Comparison of ENCODE assay signal across 17 cellular contexts in genomic region chr5:90909091-90909503, GRCh38.
DNase-seq lines count a peak whose midpoint lies in the region; ATAC-seq, FAIRE-seq and TF ChIP-seq lines count a peak whose summit lies in the region.
"Had no signal": no experiment of that assay in that cellular context is flagged by ENCODE, and none has a peak within 500 bp of the region (broad histone marks: within the 10 kb centered on the region; RNA-seq: fewer than 3 reads in every experiment).

No MANE protein-coding gene starts in this region.

- H3K79me1 ChIP-seq in H1 (ENCODE audit: low read depth, low read length) (no peaks in the 10 kb centered on the region), mesenchymal stem cell (replicated peaks; ENCODE audit: low read length, poor library complexity, severe bottlenecking) (no peaks in the 10 kb centered on the region)

- no peak for FAIRE-seq in H1 (lab: Jason Lieb, UNC)

- WGBS in right cardiac atrium = 20% methylated on average over 3 of the region's 3 CpGs
- WGBS in H1 (ENCODE audit: extremely low coverage in 1 of 2, insufficient coverage in 1 of 2, insufficient read length in 1 of 2, insufficient replicate concordance in 2 of 2, low coverage in 1 of 2, low lambda C conversion rate in 2 of 2, missing lambda C conversion rate in 1 of 2), 2 experiments = 77% methylated on average over 3 of the region's 3 CpGs; no CpG with 5 or more reads in 1 of the 2 experiments
- WGBS in mesenchymal stem cell = 51% methylated on average over 3 of the region's 3 CpGs
- whole genome bisulfite sequencing in aorta, 2 donors = 6 to 12% methylated on average over 3 of the region's 3 CpGs

- H2BK15ac ChIP-seq in H1 (ENCODE audit: low read length) = no peak overlapping the region
- no peak overlapping the region for H2BK15ac ChIP-seq in mesenchymal stem cell (ENCODE audit: low read depth, poor library complexity, severe bottlenecking)

- H3K4me3 ChIP-seq in right cardiac atrium (ENCODE audit: low read length) (no peak overlapping the region), H1 (ENCODE audit: extremely low read depth in 1 of 4, insufficient read depth in 2 of 4, low read depth in 3 of 4, low read length in 4 of 4) (no peak overlapping the region), mesenchymal stem cell (ENCODE audit: insufficient read depth in 1 of 2, low read depth in 1 of 2, low read length in 2 of 2) (no peak overlapping the region), aorta (ENCODE audit: low read length in 2 of 2) (no peak overlapping the region)
- H3K4me3 ChIP-seq: uterus had no signal

- no peaks in the 10 kb centered on the region for H3K27me3 ChIP-seq in right cardiac atrium (ENCODE audit: control insufficient read depth, insufficient read depth)
- no peaks in the 10 kb centered on the region for H3K27me3 ChIP-seq in H1 (replicated peaks in 1 of 4; ENCODE audit: control insufficient read depth in 3 of 4, extremely low read depth in 1 of 4, insufficient read depth in 3 of 4, low read length in 3 of 4)
- no peaks in the 10 kb centered on the region for H3K27me3 ChIP-seq in mesenchymal stem cell (ENCODE audit: control insufficient read depth in 1 of 2, insufficient read depth in 1 of 2, low read length in 2 of 2)
- no peaks in the 10 kb centered on the region for H3K27me3 ChIP-seq in aorta (ENCODE audit: control insufficient read depth in 1 of 2, insufficient read depth in 2 of 2, low read length in 1 of 2)
- H3K27me3 ChIP-seq: uterus had no signal

- no peaks in the 10 kb centered on the region for H4K20me1 ChIP-seq in H1 (replicated peaks in 1 of 2; ENCODE audit: control insufficient read depth in 1 of 2, insufficient read depth in 2 of 2, low read length in 2 of 2)

- DNase-seq in right cardiac atrium (no peak), left ventricle myocardium superior (no peak), H1 (ENCODE audit: low read depth in 1 of 2, low spot score in 2 of 2) (no peak), mesenchymal stem cell (peak; percentile 31), aorta (no peak), GM13976 (ENCODE audit: low spot score) (no peak)
- DNase-seq: ACHN; activated CD4-positive, CD25-positive, alpha-beta regulatory T cell; DMS79 treated with DMSO at 0.1 percent for 48 hours; effector CD8-positive, alpha-beta T cell; hypothalamus; mammary epithelial cell; nucleus accumbens; stimulated activated CD4-positive, alpha-beta T cell treated with anti-CD3 and anti-CD28 coated beads, Interleukin-1b, Interleukin-23, amount 100 ng/mL, for 48 hours had no signal

- H3K9me3 ChIP-seq in right cardiac atrium (ENCODE audit: control insufficient read depth, low read length) (no peaks in the 10 kb centered on the region), H1 (ENCODE audit: insufficient read depth in 2 of 2, low read depth in 1 of 2, low read length in 1 of 2) (no peaks in the 10 kb centered on the region), mesenchymal stem cell (ENCODE audit: control insufficient read depth, low read length) (no peaks in the 10 kb centered on the region), aorta (ENCODE audit: control insufficient read depth, low read length) (no peaks in the 10 kb centered on the region)
- H3K9me3 ChIP-seq: uterus had no signal

- TF ChIP-seq RAD21 in H1 (IDR thresholded peaks at IDR 0.05 in 1 of 2, conservative IDR thresholded peaks at IDR 0.05 in 1 of 2; ENCODE audit: low read depth in 2 of 2, low read length in 2 of 2) = no peak

- H3K27ac ChIP-seq in right cardiac atrium (ENCODE audit: low read length) (peak overlapping the region; percentile 32), H1 (ENCODE audit: low read depth, low read length) (0 out of 2 replicates have a peak overlapping the region, but pooled peaks have one; percentile 10), mesenchymal stem cell (ENCODE audit: low read length, poor library complexity, severe bottlenecking) (no peak overlapping the region), aorta (ENCODE audit: low read depth in 1 of 2, low read length in 2 of 2) (no peak overlapping the region)

- H3K23me2 ChIP-seq in H1 (ENCODE audit: low read depth, low read length) = no peaks in the 10 kb centered on the region

- H3K4me1 ChIP-seq in right cardiac atrium (ENCODE audit: control insufficient read depth, insufficient read depth, low read length) (peaks cover 3% of the 10 kb centered on the region), H1 (replicated peaks in 1 of 4; ENCODE audit: control insufficient read depth in 3 of 4, insufficient read depth in 4 of 4, low read length in 3 of 4) (peaks cover 0 to 5% (median 1%) of the 10 kb centered on the region in 4 experiments; a peak in 2 of 7 replicates), mesenchymal stem cell (ENCODE audit: control insufficient read depth, insufficient read depth, low read depth, low read length) (no peaks in the 10 kb centered on the region), aorta (ENCODE audit: control insufficient read depth in 1 of 2, insufficient read depth in 2 of 2, low read length in 2 of 2) (no peaks in the 10 kb centered on the region)
- H3K4me1 ChIP-seq: uterus had no signal

- no peak overlapping the region for H4K5ac ChIP-seq in H1 (ENCODE audit: insufficient read length, low read depth, low read length)

- H3K4me2 ChIP-seq in H1 (ENCODE audit: insufficient read depth in 1 of 2, low read depth in 2 of 2, low read length in 2 of 2) (no peak overlapping the region), mesenchymal stem cell (ENCODE audit: low read length, poor library complexity, severe bottlenecking) (no peak overlapping the region)

- H3K23ac ChIP-seq in H1 (ENCODE audit: insufficient read length) = no peak overlapping the region
- no peak overlapping the region for H3K23ac ChIP-seq in mesenchymal stem cell (ENCODE audit: low read length in 2 of 2)

- H3K79me2 ChIP-seq in H1 (ENCODE audit: control insufficient read depth in 1 of 2, insufficient read depth in 2 of 2, low read length in 2 of 2) = peaks cover 0 to 3% of the 10 kb centered on the region in 2 experiments; a peak in 1 of 4 replicates

- H4K8ac ChIP-seq in H1 (ENCODE audit: extremely low read depth, insufficient read depth, low read length) (no peak overlapping the region), mesenchymal stem cell (ENCODE audit: low read length) (no peak overlapping the region)

- H3K14ac ChIP-seq in H1 (ENCODE audit: insufficient read length) = no peak overlapping the region
- no peak overlapping the region for H3K14ac ChIP-seq in mesenchymal stem cell (ENCODE audit: low read length in 2 of 2)

- no peak for TF ChIP-seq POLR2A in H1 (IDR thresholded peaks at IDR 0.05; ENCODE audit: control extremely low read depth in 1 of 2, low read depth in 2 of 2, low read length in 2 of 2)

- H2AK5ac ChIP-seq in H1 (ENCODE audit: low read depth, low read length) (no peak overlapping the region), mesenchymal stem cell (ENCODE audit: low read length, severe bottlenecking) (no peak overlapping the region)

- no peak overlapping the region for H2BK12ac ChIP-seq in H1 (ENCODE audit: low read depth, low read length)
- H2BK12ac ChIP-seq in mesenchymal stem cell (ENCODE audit: low read length in 2 of 2) = no peak overlapping the region

- no peak overlapping the region for H2AFZ ChIP-seq in H1 (ENCODE audit: low read length)
- no peak overlapping the region for H2AFZ ChIP-seq in mesenchymal stem cell (ENCODE audit: low read depth, low read length)

- H3K36me3 ChIP-seq in H1 (ENCODE audit: control insufficient read depth in 2 of 4, insufficient read depth in 4 of 4, low read length in 3 of 4) = no peaks in the 10 kb centered on the region; a peak in 1 of 8 replicates
- H3K36me3 ChIP-seq in mesenchymal stem cell (ENCODE audit: control insufficient read depth in 1 of 2, insufficient read depth in 2 of 2, low read depth in 1 of 2, low read length in 2 of 2) = no peaks in the 10 kb centered on the region
- no peaks in the 10 kb centered on the region for H3K36me3 ChIP-seq in aorta (ENCODE audit: control insufficient read depth in 1 of 2, insufficient read depth in 2 of 2, low read length in 1 of 2)
- H3K36me3 ChIP-seq: uterus had no signal

- CTCF ChIA-PET in H1 (lab: Charles Lee; ENCODE audit: partially characterized antibody) = interaction anchor here (1.2 to 1.8 kb wide), 2 partner anchors 23 to 28 kb away, joined by 3 to 4 read pairs; no protein-coding TSS in a partner anchor

- ATAC-seq in right cardiac atrium (peak; percentile 36 to 51), left ventricle myocardium superior (no peak), aorta (ENCODE audit: low FRiP score) (peak; percentile 29), GM19023 (IDR thresholded peaks at IDR 0.05; ENCODE audit: unreplicated experiment) (no peak), GM21423 (IDR thresholded peaks at IDR 0.05; ENCODE audit: unreplicated experiment) (no peak)

- H2BK5ac ChIP-seq in H1 (ENCODE audit: low read depth, low read length) = no peak overlapping the region
- no peak overlapping the region for H2BK5ac ChIP-seq in mesenchymal stem cell (ENCODE audit: low read depth, low read length, poor library complexity, severe bottlenecking)

- TF ChIP-seq CTCF in H1 (IDR thresholded peaks at IDR 0.05; ENCODE audit: control extremely low read depth in 1 of 3, insufficient read depth in 1 of 3, low read depth in 1 of 3, low read length in 3 of 3) (no peak), GM13976 (IDR thresholded peaks at IDR 0.05; ENCODE audit: borderline replicate concordance, control extremely low read depth, extremely low read depth, insufficient read depth, missing control alignments) (no peak)

- TF ChIP-seq EP300 in H1 (IDR thresholded peaks at IDR 0.05; ENCODE audit: borderline replicate concordance in 1 of 2, low read depth in 2 of 2, low read length in 2 of 2) = no peak

- H2BK20ac ChIP-seq in H1 (ENCODE audit: low read length) = no peak overlapping the region

- H2BK120ac ChIP-seq in H1 (replicated peaks; ENCODE audit: low read depth, low read length) = no peak overlapping the region
- no peak overlapping the region for H2BK120ac ChIP-seq in mesenchymal stem cell (ENCODE audit: low read depth, low read length)

- no peak overlapping the region for H3K56ac ChIP-seq in H1 (replicated peaks; ENCODE audit: insufficient read length, low read depth, low read length)

- in situ Hi-C loops in GM13976 (cut with MboI; ENCODE audit: low sequenced_read_pairs, unreplicated experiment) = no loop called here

- H3K18ac ChIP-seq in H1 (ENCODE audit: extremely low read depth, low read length) (no peak overlapping the region), mesenchymal stem cell (ENCODE audit: low read depth in 1 of 2, low read length in 2 of 2) (peak overlapping the region in 1 of 2 experiments; percentile 54)

- H3K4ac ChIP-seq in H1 (replicated peaks; ENCODE audit: insufficient read length, low read depth, low read length) (no peak overlapping the region), mesenchymal stem cell (ENCODE audit: low read depth in 1 of 2, low read length in 2 of 2) (no peak overlapping the region)

- H3K9ac ChIP-seq in H1 (replicated peaks in 1 of 4; ENCODE audit: extremely low read depth in 1 of 4, low read depth in 3 of 4, low read length in 3 of 4) (no peak overlapping the region), mesenchymal stem cell (ENCODE audit: low read length) (no peak overlapping the region)

- H4K91ac ChIP-seq in H1 (replicated peaks; ENCODE audit: insufficient read length, low read length) (no peak overlapping the region), mesenchymal stem cell (ENCODE audit: low read length) (no peak overlapping the region)

- POLR2A ChIA-PET in H1 (lab: Charles Lee; ENCODE audit: partially characterized antibody) = no interaction called here

- intact Hi-C loops in right cardiac atrium (cut with DNase I) (no loop called here), left ventricle myocardium superior (cut with micrococcal nuclease) (no loop called here), aorta (cut with DNase I) (no loop called here)

Comparison
In these comparisons a context has a peak if more than half of its experiments do, and no peak if none do; other contexts are left out.
1. ATAC-seq: peak in right cardiac atrium (2 of 2) and aorta (single experiment); none in left ventricle myocardium superior (single experiment), GM19023 (single experiment) and GM21423 (single experiment).
2. H3K27ac ChIP-seq: peak in right cardiac atrium (single experiment) and H1 (single experiment); none in mesenchymal stem cell (single experiment) and aorta (0 of 2).